Comparison of ENCODE assay signal across 19 cellular contexts in genomic region chr2:37738266-37738885, GRCh38.
DNase-seq lines count a peak whose midpoint lies in the region; ATAC-seq, FAIRE-seq and TF ChIP-seq lines count a peak whose summit lies in the region.
"Had no signal": no experiment of that assay in that cellular context is flagged by ENCODE, and none has a peak within 500 bp of the region (broad histone marks: within the 10 kb centered on the region; RNA-seq: fewer than 3 reads in every experiment).

No MANE protein-coding gene starts in this region.

- H3K9me3 Mint-ChIP-seq in astrocyte (ENCODE audit: unreplicated experiment) (peaks cover 6% of the 10 kb centered on the region), neural progenitor cell (peaks cover 2% of the 10 kb centered on the region)

- H4K20me1 ChIP-seq in BLaER1: no peaks in the 10 kb centered on the region
- no peaks in the 10 kb centered on the region for H4K20me1 ChIP-seq in IMR-90 (ENCODE audit: insufficient read depth, low read length)
- no peaks in the 10 kb centered on the region for H4K20me1 ChIP-seq in astrocyte (ENCODE audit: insufficient read depth, low read length)
- H4K20me1 ChIP-seq in neural progenitor cell (ENCODE audit: low read depth): no peaks in the 10 kb centered on the region

- CTCF ChIA-PET in IMR-90 (lab: Yijun Ruan, JAX): interaction anchor here (1.1 kb wide), 1 partner anchor 18 kb away, joined by 3 read pairs; no protein-coding TSS in a partner anchor

- dilution Hi-C loops in IMR-90 (cut with HindIII; ENCODE audit: low sequenced_read_pairs, unreplicated experiment): no loop called here

- H3K18ac ChIP-seq in IMR-90 (ENCODE audit: low read depth, low read length): no peak overlapping the region; the same call in 1 of the 2 replicates

- H3K27ac Mint-ChIP-seq in astrocyte (ENCODE audit: unreplicated experiment) (no peak overlapping the region), neural progenitor cell (no peak overlapping the region)

- H3K4me3 ChIP-seq in BLaER1: no peak overlapping the region
- no peak overlapping the region for H3K4me3 ChIP-seq in IMR-90 (ENCODE audit: insufficient read depth, low read depth, low read length)
- H3K4me3 ChIP-seq in astrocyte (ENCODE audit: insufficient read depth, low read depth, low read length): no peak overlapping the region
- no peak overlapping the region for H3K4me3 ChIP-seq in neural progenitor cell
- no peak overlapping the region for H3K4me3 ChIP-seq in testis
- H3K4me3 ChIP-seq: GM12878, Peyer's patch, SJCRH30 had no signal

- H3K27me3 ChIP-seq in BLaER1 (no peaks in the 10 kb centered on the region), IMR-90 (ENCODE audit: control insufficient read depth, insufficient read depth, low read length) (no peaks in the 10 kb centered on the region), astrocyte (ENCODE audit: insufficient read depth, low read length) (no peaks in the 10 kb centered on the region), neural progenitor cell (no peaks in the 10 kb centered on the region), testis (no peaks in the 10 kb centered on the region)
- H3K27me3 ChIP-seq: Peyer's patch, SJCRH30 had no signal

- H3K27me3 Mint-ChIP-seq in astrocyte (ENCODE audit: low read depth, unreplicated experiment) (peaks cover 2% of the 10 kb centered on the region), neural progenitor cell (ENCODE audit: insufficient read depth, low read depth) (no peaks in the 10 kb centered on the region)

- H2AFZ ChIP-seq in IMR-90 (replicated peaks; ENCODE audit: low read length, poor library complexity) (no peak overlapping the region), astrocyte (ENCODE audit: low read depth, low read length) (no peak overlapping the region), neural progenitor cell (replicated peaks) (no peak overlapping the region)

- no peak overlapping the region; the same call in 1 of the 2 replicates for H2BK20ac ChIP-seq in IMR-90 (ENCODE audit: low read depth, low read length)

- 0 out of 2 replicates have a peak overlapping the region, but pooled peaks have one; percentile 7 for H3K14ac ChIP-seq in IMR-90 (replicated peaks; ENCODE audit: low read depth, low read length)

- DNase-seq in IMR-90 (no peak), astrocyte (ENCODE audit: low read depth) (no peak), neural progenitor cell (ENCODE audit: low spot score) (peak; percentile 7), SIG-M5 treated with dmso at 0.1 percent for 504 hours (lab: John Stamatoyannopoulos, UW; ENCODE audit: unreplicated experiment) (no peak), testis (no peak), HT-29 (ENCODE audit: low spot score) (no peak), D341Med (ENCODE audit: low spot score) (no peak)
- DNase-seq: 8988T; Kasumi-1; NCI-H1417; NCI-H187; NCI-H2227 treated with DMSO at 0.1 percent for 48 hours; NCI-H510A; NCI-H748 treated with DMSO at 0.1 percent for 48 hours; NK-92 treated with Interleukin-12 subunit alpha and Interleukin-12 subunit beta, amount 100 ng/mL, for 24 hours; Peyer's patch; SJCRH30 had no signal

- no peak overlapping the region for H3K56ac ChIP-seq in IMR-90 (ENCODE audit: extremely low read depth, insufficient read depth, low read length)

- TF ChIP-seq RAD21 in IMR-90 (IDR thresholded peaks at IDR 0.05; ENCODE audit: low read length): no peak

- TF ChIP-seq CTCF in IMR-90 (conservative IDR thresholded peaks at IDR 0.05; ENCODE audit: low read depth, low read length): no peak
- no peak for TF ChIP-seq CTCF in astrocyte (IDR thresholded peaks at IDR 0.05; ENCODE audit: insufficient read depth, low read depth, low read length)
- no peak for TF ChIP-seq CTCF in neural progenitor cell (IDR thresholded peaks at IDR 0.05)
- TF ChIP-seq CTCF in testis (IDR thresholded peaks at IDR 0.05): no peak

- H2BK5ac ChIP-seq in IMR-90 (ENCODE audit: low read depth, low read length, poor library complexity, severe bottlenecking): no peak overlapping the region

- H3K9me3 ChIP-seq in BLaER1: peaks cover 24% of the 10 kb centered on the region
- H3K9me3 ChIP-seq in IMR-90 (ENCODE audit: control insufficient read depth, insufficient read depth, low read length): no peaks in the 10 kb centered on the region
- H3K9me3 ChIP-seq in astrocyte (ENCODE audit: insufficient read depth, low read depth, low read length): no peaks in the 10 kb centered on the region
- H3K9me3 ChIP-seq in neural progenitor cell (ENCODE audit: low read depth): no peaks in the 10 kb centered on the region
- no peaks in the 10 kb centered on the region for H3K9me3 ChIP-seq in testis
- H3K9me3 ChIP-seq: Peyer's patch had no signal

- no peaks in the 10 kb centered on the region; the same call in 1 of the 2 replicates for H3K9me1 ChIP-seq in IMR-90 (ENCODE audit: insufficient read depth, low read length)

- H3K9ac ChIP-seq in BLaER1 (no peak overlapping the region), IMR-90 (ENCODE audit: low read depth, low read length) (no peak overlapping the region), astrocyte (ENCODE audit: low read length) (no peak overlapping the region), neural progenitor cell (no peak overlapping the region)

- H3K4me3 Mint-ChIP-seq in astrocyte (ENCODE audit: unreplicated experiment) (peak overlapping the region; percentile 57), neural progenitor cell (no peak overlapping the region)

- peak overlapping the region; percentile 85 for H3K4me2 ChIP-seq in BLaER1
- no peak overlapping the region for H3K4me2 ChIP-seq in IMR-90 (ENCODE audit: low read depth, low read length)
- H3K4me2 ChIP-seq in astrocyte (ENCODE audit: low read length): no peak overlapping the region
- no peak overlapping the region for H3K4me2 ChIP-seq in neural progenitor cell

- H2AK9ac ChIP-seq in IMR-90 (replicated peaks; ENCODE audit: low read depth, low read length, poor library complexity): no peak overlapping the region

- 100% methylated on average over 1 of the region's 5 CpGs; no CpG with 5 or more reads in 1 of the 2 experiments for WGBS in IMR-90 (ENCODE audit: extremely low coverage in 2 of 2, insufficient read length in 1 of 2), 2 experiments
- WGBS in testis, 2 donors: 89 to 96% methylated on average over 5 of the region's 5 CpGs

- H3K79me2 ChIP-seq in astrocyte (ENCODE audit: insufficient read depth, low read length): no peaks in the 10 kb centered on the region
- no peaks in the 10 kb centered on the region for H3K79me2 ChIP-seq in neural progenitor cell (ENCODE audit: low read depth)

- H3K4me1 Mint-ChIP-seq in astrocyte (ENCODE audit: low read depth, unreplicated experiment): peaks cover 27% of the 10 kb centered on the region
- peaks cover 16% of the 10 kb centered on the region for H3K4me1 Mint-ChIP-seq in neural progenitor cell

- no peak overlapping the region for H4K5ac ChIP-seq in IMR-90 (ENCODE audit: low read depth, low read length)

- no peak for ATAC-seq in IMR-90 (ENCODE audit: low read depth)
- ATAC-seq: GM12878 had no signal

- TF ChIP-seq POLR2A in IMR-90 (IDR thresholded peaks at IDR 0.05; ENCODE audit: low read depth, low read length) (no peak), testis (IDR thresholded peaks at IDR 0.05) (no peak)

- H3K36me3 Mint-ChIP-seq in astrocyte (ENCODE audit: low read depth, unreplicated experiment) (no peaks in the 10 kb centered on the region), neural progenitor cell (no peaks in the 10 kb centered on the region)

- no peak overlapping the region for H4K8ac ChIP-seq in IMR-90 (ENCODE audit: low read depth in 2 of 2, low read length in 2 of 2)

- H2AK5ac ChIP-seq in IMR-90 (ENCODE audit: low read depth, low read length): no peak overlapping the region

- in situ Hi-C loops in IMR-90 (cut with MboI; ENCODE audit: low sequenced_read_pairs): no loop called here

- BruUV-seq in IMR-90 (replicated peaks; lab: Mats Ljungman, UMichigan): no TSS peak

- H3F3A ChIP-seq in neural progenitor cell (ENCODE audit: low read depth): peaks cover 5% of the 10 kb centered on the region

- H3K36me3 ChIP-seq in BLaER1 (no peaks in the 10 kb centered on the region), IMR-90 (ENCODE audit: control insufficient read depth, insufficient read depth, low read length) (no peaks in the 10 kb centered on the region), astrocyte (ENCODE audit: insufficient read depth, low read length) (no peaks in the 10 kb centered on the region), neural progenitor cell (no peaks in the 10 kb centered on the region), testis (ENCODE audit: low read depth, missing control alignments) (no peaks in the 10 kb centered on the region)
- H3K36me3 ChIP-seq: Peyer's patch, SJCRH30 had no signal

- 0 out of 4 replicates have a peak, but pooled peaks cover 0 to 4% of the 10 kb centered on the region in 2 experiments for H3K79me1 ChIP-seq in IMR-90 (ENCODE audit: low read depth in 1 of 2, low read length in 2 of 2)

- intact Hi-C loops in IMR-90 (cut with micrococcal nuclease) (no loop called here), testis (cut with DNase I; ENCODE audit: low total_unique reads) (no loop called here)

- H3K27ac ChIP-seq in BLaER1: no peak overlapping the region
- no peak overlapping the region for H3K27ac ChIP-seq in IMR-90 (ENCODE audit: insufficient read depth, low read length)
- H3K27ac ChIP-seq in astrocyte (ENCODE audit: low read depth, low read length): no peak overlapping the region
- H3K27ac ChIP-seq in neural progenitor cell: no peak overlapping the region
- H3K27ac ChIP-seq in testis: no peak overlapping the region
- H3K27ac ChIP-seq: Peyer's patch, SJCRH30 had no signal

- no peak overlapping the region for H3K23ac ChIP-seq in IMR-90 (ENCODE audit: low read depth, low read length)

- no peak overlapping the region for H2BK15ac ChIP-seq in IMR-90 (ENCODE audit: low read depth, low read length)

- H3K4me1 ChIP-seq in BLaER1 (peaks cover 59% of the 10 kb centered on the region), IMR-90 (ENCODE audit: control insufficient read depth, insufficient read depth, low read length) (peaks cover 13% of the 10 kb centered on the region), astrocyte (ENCODE audit: insufficient read depth, low read length) (peaks cover 16% of the 10 kb centered on the region), neural progenitor cell (peaks cover 6% of the 10 kb centered on the region), testis (no peaks in the 10 kb centered on the region)
- H3K4me1 ChIP-seq: Peyer's patch had no signal

- no peak for FAIRE-seq in astrocyte (lab: Jason Lieb, UNC)
- FAIRE-seq: GM12878 had no signal

- H4K91ac ChIP-seq in IMR-90 (ENCODE audit: insufficient read depth, low read depth, low read length): no peak overlapping the region

- H3K4ac ChIP-seq in IMR-90 (ENCODE audit: low read depth, low read length): no peak overlapping the region; the same call in 1 of the 2 replicates

- POLR2A ChIA-PET in IMR-90 (lab: Charles Lee; ENCODE audit: unreplicated experiment): interaction anchor here (1.1 kb wide), 1 partner anchor 38 kb away, joined by 3 read pairs; no protein-coding TSS in a partner anchor

- H2BK120ac ChIP-seq in IMR-90 (ENCODE audit: low read depth, low read length): peak overlapping the region; percentile 46; the same call in 1 of the 2 replicates

TF ChIP-seq in IMR-90, 13 proteins besides CTCF, POLR2A, EP300 and RAD21 (continues in another document):
- TF ChIP-seq MAFK (IDR thresholded peaks at IDR 0.05; ENCODE audit: low read depth, low read length) (no peak), NFE2L2 (IDR thresholded peaks at IDR 0.05; ENCODE audit: low read depth, low read length) (no peak), BHLHE40 (IDR thresholded peaks at IDR 0.05; ENCODE audit: low read depth, low read length) (no peak), MAZ (IDR thresholded peaks at IDR 0.05; ENCODE audit: borderline replicate concordance, low read depth, low read length) (no peak)
